11 cellular contexts compared by ENCODE assay signal in the genomic region with DNA sequence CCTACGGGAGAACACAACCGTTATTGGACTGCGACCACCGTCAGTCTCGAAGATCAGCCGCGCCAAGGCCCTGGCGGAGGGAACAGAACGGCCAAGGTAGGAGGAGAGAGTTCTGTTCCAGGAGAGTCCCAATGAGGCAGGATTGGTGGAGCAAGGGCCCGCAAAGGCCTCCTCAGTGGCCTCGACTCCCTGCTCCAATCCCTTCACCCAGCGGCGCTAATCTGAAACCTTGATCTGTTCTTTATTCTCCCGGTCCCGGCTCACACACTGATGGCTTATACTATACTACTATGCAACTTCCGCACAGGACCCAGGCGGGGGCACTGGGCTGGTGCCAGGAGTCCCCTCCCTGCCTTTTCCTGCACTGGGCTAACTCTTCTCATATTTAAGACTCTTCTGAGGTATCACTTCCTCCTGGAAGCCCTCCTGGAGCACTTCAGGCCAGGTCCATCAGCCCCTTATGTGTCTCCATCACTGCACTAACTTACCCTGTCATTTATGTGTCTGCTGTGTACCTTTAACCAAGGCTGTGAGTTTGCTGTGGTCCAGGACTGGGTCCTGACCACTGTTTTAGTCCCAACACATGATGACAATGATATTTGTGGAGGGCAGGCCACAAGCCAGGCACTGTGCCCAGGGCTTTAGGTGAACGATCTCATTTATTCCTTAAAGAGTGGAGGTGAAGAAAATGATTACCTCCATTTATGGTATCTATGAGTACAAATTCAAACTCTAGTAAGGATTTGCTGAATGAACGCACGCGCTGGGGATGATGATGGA. TPM values are rescaled to one million over a fixed set of nuclear protein-coding genes. Genes with fewer than 3 reads are reported as not detected.
DNase-seq lines count a peak whose midpoint lies in the region; ATAC-seq and TF ChIP-seq lines count a peak whose summit lies in the region.
"Had no signal": no experiment of that assay in that cellular context is flagged by ENCODE, and none has a peak within 500 bp of the region (broad histone marks: within the 10 kb centered on the region; RNA-seq: fewer than 3 reads in every experiment).

No MANE protein-coding gene starts in this region.

- no peaks in the 10 kb centered on the region for H3K9me3 ChIP-seq in CD8-positive, alpha-beta memory T cell (ENCODE audit: low read length)
- H3K9me3 ChIP-seq: adrenal gland had no signal

- peaks cover 49 to 54% (median 51%) of the 10 kb centered on the region in 3 donors for H3K4me1 Mint-ChIP-seq in CD8-positive, alpha-beta memory T cell
- peaks cover 46% of the 10 kb centered on the region for H3K4me1 Mint-ChIP-seq in activated naive CD8-positive, alpha-beta T cell treated with anti-CD3 and anti-CD28 coated beads, Interleukin-2, amount 10 ng/mL, durations not matched to agents 7 days and 5 days
- H3K4me1 Mint-ChIP-seq in nephron: peaks cover 49% of the 10 kb centered on the region

- no peaks in the 10 kb centered on the region for H3K27me3 ChIP-seq in CD8-positive, alpha-beta memory T cell (ENCODE audit: insufficient read depth, low read length, poor library complexity, severe bottlenecking)
- H3K27me3 ChIP-seq: adrenal gland had no signal

- H3K4me3 Mint-ChIP-seq in CD8-positive, alpha-beta memory T cell: peak overlapping the region; percentile 69 to 90 (median 77)
- peak overlapping the region; percentile 81 for H3K4me3 Mint-ChIP-seq in activated naive CD8-positive, alpha-beta T cell treated with anti-CD3 and anti-CD28 coated beads, Interleukin-2, amount 10 ng/mL, durations not matched to agents 7 days and 5 days
- H3K4me3 Mint-ChIP-seq in nephron: peak overlapping the region; percentile 21 to 54 (median 43)

- H3K27ac Mint-ChIP-seq in CD8-positive, alpha-beta memory T cell: peak overlapping the region; percentile 91 to 99 (median 96)
- peak overlapping the region; percentile 98 for H3K27ac Mint-ChIP-seq in activated naive CD8-positive, alpha-beta T cell treated with anti-CD3 and anti-CD28 coated beads, Interleukin-2, amount 10 ng/mL, durations not matched to agents 7 days and 5 days
- H3K27ac Mint-ChIP-seq in nephron: peak overlapping the region in 1 of 3 experiments; percentile 4

- POLR2A ChIA-PET in CD8-positive, alpha-beta memory T cell (lab: Charles Lee): interaction anchor here (0.7 to 1.9 kb wide), 2 partner anchors 13 to 609 kb away, joined by 3 to 8 read pairs; a partner anchor contains a TSS
- POLR2A ChIA-PET in activated naive CD8-positive, alpha-beta T cell treated with anti-CD3 and anti-CD28 coated beads, Interleukin-2, amount 10 ng/mL, durations not matched to agents 7 days and 5 days (lab: Charles Lee): interaction anchor here (0.5 to 1.5 kb wide), 7 partner anchors 9 to 83 kb away, joined by 3 to 5 read pairs (median 4); a partner anchor contains a TSS

- peak overlapping the region; percentile 56 for H3K4me3 ChIP-seq in CD8-positive, alpha-beta memory T cell (ENCODE audit: low read length)
- H3K4me3 ChIP-seq: adrenal gland had no signal

- CTCF ChIA-PET in CD8-positive, alpha-beta memory T cell (lab: Charles Lee): interaction anchor here (0.7 to 2.3 kb wide), 6 partner anchors 10 to 112 kb away, joined by 3 to 13 read pairs (median 4); a partner anchor contains a TSS

- ATAC-seq in HG02884 (IDR thresholded peaks at IDR 0.05; ENCODE audit: unreplicated experiment): peak; percentile 26
- no peak for ATAC-seq in activated naive CD8-positive, alpha-beta T cell treated with anti-CD3 and anti-CD28 coated beads, Interleukin-2, amount 10 ng/mL, durations not matched to agents 7 days and 5 days (ENCODE audit: low read depth)

- peak in 1 of 5 donors; percentile 41 for DNase-seq in CD8-positive, alpha-beta memory T cell
- DNase-seq in activated naive CD8-positive, alpha-beta T cell treated with anti-CD3 and anti-CD28 coated beads, Interleukin-2, amount 10 ng/mL, durations not matched to agents 7 days and 5 days: no peak
- DNase-seq in HPDE6-E6E7 (ENCODE audit: extremely low spot score) (no peak), NCI-H146 treated with DMSO at 0.1 percent for 48 hours (lab: John Stamatoyannopoulos, UW; ENCODE audit: unreplicated experiment) (no peak), NCI-H446 (lab: John Stamatoyannopoulos, UW) (no peak), NCI-H510A (lab: John Stamatoyannopoulos, UW) (no peak)

- H3K27me3 Mint-ChIP-seq in CD8-positive, alpha-beta memory T cell: peaks cover 0 to 3% of the 10 kb centered on the region in 2 donors
- no peaks in the 10 kb centered on the region for H3K27me3 Mint-ChIP-seq in activated naive CD8-positive, alpha-beta T cell treated with anti-CD3 and anti-CD28 coated beads, Interleukin-2, amount 10 ng/mL, durations not matched to agents 7 days and 5 days
- peaks cover 35% of the 10 kb centered on the region for H3K27me3 Mint-ChIP-seq in nephron (ENCODE audit: low read depth)

- peaks cover 4 to 19% (median 7%) of the 10 kb centered on the region in 3 donors for H3K36me3 Mint-ChIP-seq in CD8-positive, alpha-beta memory T cell
- peaks cover 3% of the 10 kb centered on the region for H3K36me3 Mint-ChIP-seq in activated naive CD8-positive, alpha-beta T cell treated with anti-CD3 and anti-CD28 coated beads, Interleukin-2, amount 10 ng/mL, durations not matched to agents 7 days and 5 days
- H3K36me3 Mint-ChIP-seq in nephron (ENCODE audit: low read depth): peaks cover 32% of the 10 kb centered on the region

- H3K27ac ChIP-seq in CD8-positive, alpha-beta memory T cell (ENCODE audit: low read depth, low read length): peak overlapping the region; percentile 21
- H3K27ac ChIP-seq: adrenal gland had no signal

- no peak for TF ChIP-seq CTCF in nephron (IDR thresholded peaks at IDR 0.05; ENCODE audit: unreplicated experiment in 3 of 3)

- H3K9me3 Mint-ChIP-seq in CD8-positive, alpha-beta memory T cell: no peaks in the 10 kb centered on the region
- H3K9me3 Mint-ChIP-seq in activated naive CD8-positive, alpha-beta T cell treated with anti-CD3 and anti-CD28 coated beads, Interleukin-2, amount 10 ng/mL, durations not matched to agents 7 days and 5 days: no peaks in the 10 kb centered on the region
- H3K9me3 Mint-ChIP-seq in nephron: no peaks in the 10 kb centered on the region

- H3K4me1 ChIP-seq in CD8-positive, alpha-beta memory T cell (ENCODE audit: insufficient read depth, low read length): peaks cover 53% of the 10 kb centered on the region

- no peaks in the 10 kb centered on the region for H3K36me3 ChIP-seq in CD8-positive, alpha-beta memory T cell (ENCODE audit: insufficient read depth, low read length)
- H3K36me3 ChIP-seq: adrenal gland had no signal

RNA-seq across cellular contexts. Expression of a gene that starts 6.9 kb away (rescaled TPM):
- total RNA-seq in CD8-positive, alpha-beta memory T cell: 10 to 100 TPM; 27.0 to 28.1 TPM
- 22.6 TPM for polyA plus RNA-seq in CD8-positive, alpha-beta memory T cell
- 10 to 100 TPM; 11.3 to 15.1 TPM for total RNA-seq in activated naive CD8-positive, alpha-beta T cell treated with anti-CD3 and anti-CD28 coated beads, Interleukin-2, amount 10 ng/mL, durations not matched to agents 7 days and 5 days

RNA-seq across cellular contexts. Expression of a gene that starts 12.9 kb away (rescaled TPM):
- total RNA-seq in CD8-positive, alpha-beta memory T cell: 10 to 100 TPM; 46.1 to 48.5 TPM
- polyA plus RNA-seq in CD8-positive, alpha-beta memory T cell: 23.5 TPM
- 10 to 100 TPM; 14.3 to 15.7 TPM for total RNA-seq in activated naive CD8-positive, alpha-beta T cell treated with anti-CD3 and anti-CD28 coated beads, Interleukin-2, amount 10 ng/mL, durations not matched to agents 7 days and 5 days
- total RNA-seq: glomerular endothelial cell, skeletal muscle tissue had no signal

RNA-seq across cellular contexts. Expression of a gene that starts 43.2 kb away (rescaled TPM):
- total RNA-seq in CD8-positive, alpha-beta memory T cell: 1 to 10 TPM; 6.8 to 7.0 TPM
- polyA plus RNA-seq in CD8-positive, alpha-beta memory T cell: 3.3 TPM
- total RNA-seq in activated naive CD8-positive, alpha-beta T cell treated with anti-CD3 and anti-CD28 coated beads, Interleukin-2, amount 10 ng/mL, durations not matched to agents 7 days and 5 days: 1 to 10 TPM; 6.3 to 6.4 TPM
